Comparison of ENCODE assay signal across 1 cellular context in genomic region chr1:196373798-196374197, GRCh38.
TF ChIP-seq lines count a peak whose summit lies in the region.

No MANE protein-coding gene starts in this region.

TF ChIP-seq in GM23338, 12 proteins besides CTCF, POLR2A, EP300 and RAD21 (continued from another document):
- TF ChIP-seq ZNF462 (CRISPR knock-in tag; IDR thresholded peaks at IDR 0.05) (no peak), ETS1 (IDR thresholded peaks at IDR 0.05) (no peak), ZNF331 (CRISPR knock-in tag; IDR thresholded peaks at IDR 0.05; ENCODE audit: low read depth) (no peak), POLR2AphosphoS5 (IDR thresholded peaks at IDR 0.05; ENCODE audit: low read depth) (no peak), EZH2phosphoT487 (IDR thresholded peaks at IDR 0.05; ENCODE audit: unreplicated experiment) (no peak), EZH2 (IDR thresholded peaks at IDR 0.05; ENCODE audit: low read depth, unreplicated experiment) (no peak), ZNF114 (CRISPR knock-in tag; IDR thresholded peaks at IDR 0.05) (no peak), STAT1 (IDR thresholded peaks at IDR 0.05; ENCODE audit: unreplicated experiment) (no peak)
